1 cellular context compared by ENCODE assay signal in genomic region chr17:8109669-8110455, GRCh38.
TF ChIP-seq lines count a peak whose summit lies in the region.

No MANE protein-coding gene starts in this region.

TF ChIP-seq in K562, 482 proteins besides CTCF, POLR2A, EP300 and RAD21 (continued from another document and continues in another):
- TF ChIP-seq GTF3C2 (IDR thresholded peaks at IDR 0.05; ENCODE audit: borderline replicate concordance, extremely low read depth, insufficient read length): no peak
- no peak for TF ChIP-seq ZNF23 (CRISPR knock-in tag; IDR thresholded peaks at IDR 0.05)
- no peak for TF ChIP-seq ZBTB12 (CRISPR knock-in tag; IDR thresholded peaks at IDR 0.05)
- no peak for TF ChIP-seq TSHZ1 (CRISPR knock-in tag; IDR thresholded peaks at IDR 0.05)
- no peak for TF ChIP-seq ZNF589 (CRISPR knock-in tag; IDR thresholded peaks at IDR 0.05; ENCODE audit: low read depth)
- TF ChIP-seq ZNF696 (CRISPR knock-in tag; conservative IDR thresholded peaks at IDR 0.05): no peak
- TF ChIP-seq, protein P1, sequence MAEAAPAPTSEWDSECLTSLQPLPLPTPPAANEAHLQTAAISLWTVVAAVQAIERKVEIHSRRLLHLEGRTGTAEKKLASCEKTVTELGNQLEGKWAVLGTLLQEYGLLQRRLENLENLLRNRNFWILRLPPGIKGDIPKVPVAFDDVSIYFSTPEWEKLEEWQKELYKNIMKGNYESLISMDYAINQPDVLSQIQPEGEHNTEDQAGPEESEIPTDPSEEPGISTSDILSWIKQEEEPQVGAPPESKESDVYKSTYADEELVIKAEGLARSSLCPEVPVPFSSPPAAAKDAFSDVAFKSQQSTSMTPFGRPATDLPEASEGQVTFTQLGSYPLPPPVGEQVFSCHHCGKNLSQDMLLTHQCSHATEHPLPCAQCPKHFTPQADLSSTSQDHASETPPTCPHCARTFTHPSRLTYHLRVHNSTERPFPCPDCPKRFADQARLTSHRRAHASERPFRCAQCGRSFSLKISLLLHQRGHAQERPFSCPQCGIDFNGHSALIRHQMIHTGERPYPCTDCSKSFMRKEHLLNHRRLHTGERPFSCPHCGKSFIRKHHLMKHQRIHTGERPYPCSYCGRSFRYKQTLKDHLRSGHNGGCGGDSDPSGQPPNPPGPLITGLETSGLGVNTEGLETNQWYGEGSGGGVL (CRISPR knock-in tag; IDR thresholded peaks at IDR 0.05): no peak
- TF ChIP-seq ZNF224 (CRISPR knock-in tag; IDR thresholded peaks at IDR 0.05): no peak
- TF ChIP-seq PTTG1 (tag; IDR thresholded peaks at IDR 0.05; ENCODE audit: low read depth): no peak
- TF ChIP-seq ZNF282 (CRISPR knock-in tag; IDR thresholded peaks at IDR 0.05): no peak
- TF ChIP-seq NFE2 (IDR thresholded peaks at IDR 0.05; ENCODE audit: low read depth): no peak
- TF ChIP-seq TRIM28 (IDR thresholded peaks at IDR 0.05): no peak
- no peak for TF ChIP-seq KLF13 (tag; IDR thresholded peaks at IDR 0.05; ENCODE audit: borderline replicate concordance, low read depth)
- TF ChIP-seq RAD51 (IDR thresholded peaks at IDR 0.05; ENCODE audit: borderline replicate concordance, low read depth): peak; percentile 40; the same call in 1 of the 2 replicates
- TF ChIP-seq MCM7 (IDR thresholded peaks at IDR 0.05): no peak
- no peak for TF ChIP-seq ZBTB8A (IDR thresholded peaks at IDR 0.05; ENCODE audit: partially characterized antibody)
- no peak for TF ChIP-seq MECOM (CRISPR knock-in tag; IDR thresholded peaks at IDR 0.05)
- TF ChIP-seq MAFG (tag; conservative IDR thresholded peaks at IDR 0.05): no peak
- TF ChIP-seq ZFP1 (CRISPR knock-in tag; IDR thresholded peaks at IDR 0.05): no peak
- no peak for TF ChIP-seq C11orf30 (IDR thresholded peaks at IDR 0.05; ENCODE audit: low read depth)
- peak; percentile 56; the same call in 1 of the 2 replicates for TF ChIP-seq SAFB (IDR thresholded peaks at IDR 0.05; ENCODE audit: borderline replicate concordance, low read depth, low read length)
- TF ChIP-seq CHD1 (IDR thresholded peaks at IDR 0.05; ENCODE audit: low read length): no peak
- no peak for TF ChIP-seq RBM14 (IDR thresholded peaks at IDR 0.05; ENCODE audit: borderline replicate concordance, insufficient read depth, low read depth, low read length)
- no peak for TF ChIP-seq ETV1 (tag; conservative IDR thresholded peaks at IDR 0.05; ENCODE audit: low read depth)
- TF ChIP-seq FOXJ3 (CRISPR knock-in tag; IDR thresholded peaks at IDR 0.05): no peak
- TF ChIP-seq TCF15 (CRISPR knock-in tag; IDR thresholded peaks at IDR 0.05): no peak
- TF ChIP-seq KAT7 (CRISPR knock-in tag; IDR thresholded peaks at IDR 0.05; ENCODE audit: borderline replicate concordance): no peak
- TF ChIP-seq CBFA2T2 (conservative IDR thresholded peaks at IDR 0.05): no peak
- no peak for TF ChIP-seq MYBL2 (IDR thresholded peaks at IDR 0.05; ENCODE audit: low read depth)
- TF ChIP-seq MYBL2 (CRISPR knock-in tag; IDR thresholded peaks at IDR 0.05; ENCODE audit: borderline replicate concordance): no peak
- TF ChIP-seq TBL1XR1 (IDR thresholded peaks at IDR 0.05; ENCODE audit: low read length in 2 of 2): no peak
- no peak for TF ChIP-seq GATA2 (CRISPR knock-in tag; IDR thresholded peaks at IDR 0.05)
- TF ChIP-seq SRSF7 (optimal IDR thresholded peaks at IDR 0.05; ENCODE audit: low read depth, low read length): no peak
- TF ChIP-seq MBD1 (CRISPR knock-in tag; IDR thresholded peaks at IDR 0.05): no peak
- no peak for TF ChIP-seq ZBED1 (IDR thresholded peaks at IDR 0.05)
- no peak for TF ChIP-seq ZNF655 (CRISPR knock-in tag; IDR thresholded peaks at IDR 0.05)
- TF ChIP-seq KDM1A (IDR thresholded peaks at IDR 0.05): peak in 1 of 2 experiments; percentile 31; a peak in 1 of 4 replicates
- TF ChIP-seq CCNT2 (IDR thresholded peaks at IDR 0.05; ENCODE audit: borderline replicate concordance, extremely low read depth, insufficient read length, low read depth, low read length): no peak
- TF ChIP-seq ETS2 (tag; IDR thresholded peaks at IDR 0.05; ENCODE audit: borderline replicate concordance, poor library complexity, severe bottlenecking): no peak
- TF ChIP-seq ZSCAN32 (CRISPR knock-in tag; IDR thresholded peaks at IDR 0.05): no peak
- TF ChIP-seq TAF9B (IDR thresholded peaks at IDR 0.05; ENCODE audit: partially characterized antibody): no peak
- no peak for TF ChIP-seq RFX5 (IDR thresholded peaks at IDR 0.05; ENCODE audit: low read depth, low read length)
- TF ChIP-seq NELFE (IDR thresholded peaks at IDR 0.05; ENCODE audit: insufficient read depth, insufficient read length): no peak
- no peak for TF ChIP-seq ZNF217 (CRISPR knock-in tag; IDR thresholded peaks at IDR 0.05)
- no peak for TF ChIP-seq ZNF347 (CRISPR knock-in tag; IDR thresholded peaks at IDR 0.05; ENCODE audit: low read depth)
- TF ChIP-seq SAFB2 (IDR thresholded peaks at IDR 0.05; ENCODE audit: borderline replicate concordance, low read depth, low read length, severe bottlenecking): no peak
- no peak for TF ChIP-seq KAT2B (IDR thresholded peaks at IDR 0.05; ENCODE audit: low read depth, low read length)
- TF ChIP-seq USF2 (CRISPR knock-in tag; IDR thresholded peaks at IDR 0.05): peak; percentile 68
- TF ChIP-seq ZNF785 (CRISPR knock-in tag; IDR thresholded peaks at IDR 0.05): no peak
- no peak for TF ChIP-seq ZNF707 (CRISPR knock-in tag; conservative IDR thresholded peaks at IDR 0.05)
- TF ChIP-seq BDP1 (IDR thresholded peaks at IDR 0.05; ENCODE audit: insufficient read depth, insufficient read length): no peak
- TF ChIP-seq KLF1 (tag; IDR thresholded peaks at IDR 0.05): no peak
- no peak for TF ChIP-seq IRF9 (tag; IDR thresholded peaks at IDR 0.05)
- TF ChIP-seq GATAD2A (IDR thresholded peaks at IDR 0.05): no peak
- no peak for TF ChIP-seq BCLAF1 (IDR thresholded peaks at IDR 0.05; ENCODE audit: borderline replicate concordance in 1 of 2, control insufficient read depth in 1 of 2, low read depth in 2 of 2, low read length in 1 of 2)
